In genomic region chr4:42588909-42589308, GRCh38 we compare ENCODE assay signal across 20 cellular contexts.
DNase-seq lines count a peak whose midpoint lies in the region; ATAC-seq, FAIRE-seq and TF ChIP-seq lines count a peak whose summit lies in the region.
"Had no signal": no experiment of that assay in that cellular context is flagged by ENCODE, and none has a peak within 500 bp of the region (broad histone marks: within the 10 kb centered on the region; RNA-seq: fewer than 3 reads in every experiment).

No MANE protein-coding gene starts in this region.

- 72% methylated on average over 2 of the region's 2 CpGs for whole genome bisulfite sequencing in SK-N-SH (ENCODE audit: low lambda C conversion rate)
- WGBS in K562 (ENCODE audit: insufficient coverage, low coverage, missing lambda C conversion rate), result 3% methylated on average over 2 of the region's 2 CpGs
- WGBS in heart left ventricle, 4 donors, result 93 to 98% (median 94%) methylated on average over 2 of the region's 2 CpGs

- H3K9me3 ChIP-seq in SK-N-SH, result no peaks in the 10 kb centered on the region
- no peaks in the 10 kb centered on the region for H3K9me3 ChIP-seq in Karpas-422 (ENCODE audit: low read length)
- no peaks in the 10 kb centered on the region for H3K9me3 ChIP-seq in K562 (replicated peaks; ENCODE audit: control insufficient read depth, insufficient read depth, low read depth, low read length)
- no peaks in the 10 kb centered on the region for H3K9me3 ChIP-seq in heart left ventricle
- H3K9me3 ChIP-seq: BLaER1 had no signal

- no peak for FAIRE-seq in K562 (lab: Jason Lieb, UNC)

- H3K4me3 ChIP-seq in SK-N-SH (ENCODE audit: low read depth in 2 of 2, low read length in 1 of 2) (no peak overlapping the region), Karpas-422 (ENCODE audit: low read length) (peak overlapping the region; percentile 40), K562 (no peak overlapping the region), heart left ventricle (no peak overlapping the region)
- H3K4me3 ChIP-seq: BLaER1 had no signal

- H3K4me1 ChIP-seq in SK-N-SH (ENCODE audit: control insufficient read depth in 1 of 2, insufficient read depth in 2 of 2, low read depth in 1 of 2, low read length in 1 of 2), result peaks cover 0 to 13% of the 10 kb centered on the region in 2 experiments; a peak in 2 of 4 replicates
- H3K4me1 ChIP-seq in Karpas-422 (ENCODE audit: low read length), result peaks cover 41% of the 10 kb centered on the region
- no peaks in the 10 kb centered on the region for H3K4me1 ChIP-seq in K562 (replicated peaks in 1 of 2; ENCODE audit: control insufficient read depth in 2 of 2, insufficient read depth in 2 of 2, low read length in 2 of 2)
- H3K4me1 ChIP-seq in heart left ventricle, result no peaks in the 10 kb centered on the region
- H3K4me1 ChIP-seq: BLaER1 had no signal

- DNase-seq in SK-N-SH, result peak; percentile 36
- DNase-seq in Karpas-422, result peak; percentile 65
- peak in 2 of 4 experiments; percentile 14 to 24 for DNase-seq in K562 (ENCODE audit: extremely low read depth in 1 of 4, low spot score in 3 of 4)
- DNase-seq in heart left ventricle, result no peak
- no peak for DNase-seq in ecto neural progenitor cell (ENCODE audit: low spot score)
- DNase-seq: CD8-positive, alpha-beta memory T cell; DMS 273 treated with DMSO at 0.1 percent for 48 hours; GF-D8; GOT3; MV-4-11; NCI-H1417 treated with DMSO at 0.1 percent for 48 hours; NCI-H2029; NCI-H2171; NCI-H446; NCI-H748 treated with DMSO at 0.1 percent for 48 hours had no signal

- in situ Hi-C loops in K562 (cut with MboI), result no loop called here

- H3K4me2 ChIP-seq in SK-N-SH, result no peak overlapping the region
- peak overlapping the region; percentile 58 for H3K4me2 ChIP-seq in Karpas-422 (ENCODE audit: low read depth, low read length, poor library complexity, severe bottlenecking)
- H3K4me2 ChIP-seq in K562 (ENCODE audit: insufficient read depth, low read length), result no peak overlapping the region
- H3K4me2 ChIP-seq: BLaER1 had no signal

- H4K20me1 ChIP-seq in SK-N-SH (ENCODE audit: insufficient read depth) (no peaks in the 10 kb centered on the region), Karpas-422 (ENCODE audit: insufficient read depth, low read depth, low read length) (no peaks in the 10 kb centered on the region), K562 (replicated peaks; ENCODE audit: control insufficient read depth, insufficient read depth, low read length) (no peaks in the 10 kb centered on the region)
- H4K20me1 ChIP-seq: BLaER1 had no signal

- H3K36me3 ChIP-seq in SK-N-SH (replicated peaks in 1 of 2; ENCODE audit: control insufficient read depth in 1 of 2, insufficient read depth in 2 of 2, low read length in 1 of 2) (no peaks in the 10 kb centered on the region), Karpas-422 (ENCODE audit: insufficient read depth, low read length) (no peaks in the 10 kb centered on the region; the same call in 1 of the 2 replicates), K562 (ENCODE audit: control insufficient read depth, insufficient read depth, low read length) (no peaks in the 10 kb centered on the region), heart left ventricle (peaks cover 0 to 22% (median 9%) of the 10 kb centered on the region in 9 donors)

- ATAC-seq in SK-N-SH treated with all-trans-retinoic acid at 6 μM for 48 hours (no peak), K562 (peak; percentile 60; the same call in 1 of the 3 replicates), heart left ventricle (no peak), HG03095 (IDR thresholded peaks at IDR 0.05; ENCODE audit: unreplicated experiment) (no peak), HG03460 (IDR thresholded peaks at IDR 0.05; ENCODE audit: unreplicated experiment) (no peak)
- ATAC-seq: Panc1 had no signal

- H3K9ac ChIP-seq in SK-N-SH, result no peak overlapping the region
- peak overlapping the region; percentile 46 for H3K9ac ChIP-seq in Karpas-422 (ENCODE audit: low read length)
- H3K9ac ChIP-seq in K562 (ENCODE audit: insufficient read depth in 1 of 2, low read depth in 2 of 2, low read length in 2 of 2), result no peak overlapping the region
- H3K9ac ChIP-seq: BLaER1 had no signal

- intact Hi-C loops in K562 (cut with micrococcal nuclease) (no loop called here), heart left ventricle (cut with DNase I) (no loop called here)

- H3K27me3 ChIP-seq in SK-N-SH (ENCODE audit: insufficient read depth) (no peaks in the 10 kb centered on the region), Karpas-422 (ENCODE audit: low read length) (no peaks in the 10 kb centered on the region), K562 (ENCODE audit: control insufficient read depth in 2 of 2, insufficient read depth in 2 of 2, low read length in 2 of 2) (no peaks in the 10 kb centered on the region), heart left ventricle (no peaks in the 10 kb centered on the region)
- H3K27me3 ChIP-seq: BLaER1 had no signal

- no TSS peak for BruUV-seq in K562 (replicated peaks; lab: Mats Ljungman, UMichigan)

- H2AFZ ChIP-seq in SK-N-SH (ENCODE audit: low read depth), result no peak overlapping the region
- no peak overlapping the region for H2AFZ ChIP-seq in Karpas-422 (ENCODE audit: low read length)
- no peak overlapping the region for H2AFZ ChIP-seq in K562 (ENCODE audit: low read depth, low read length)

- POLR2A ChIA-PET in SK-N-SH (lab: Yijun Ruan, JAX) (no interaction called here), K562 (lab: Yijun Ruan, JAX) (no interaction called here)

- H3K9me1 ChIP-seq in K562 (ENCODE audit: control insufficient read depth, insufficient read depth, low read length), result no peaks in the 10 kb centered on the region

- CTCF ChIA-PET in SK-N-SH (lab: Yijun Ruan, JAX), result interaction anchor here (1.1 to 1.5 kb wide), 2 partner anchors 9 to 20 kb away, joined by 3 to 4 read pairs; no protein-coding TSS in a partner anchor
- CTCF ChIA-PET in K562 (lab: Yijun Ruan, JAX; ENCODE audit: low intra/inter-chr PET ratio), result no interaction called here

- H3K27ac ChIP-seq in SK-N-SH (ENCODE audit: low read depth in 2 of 2, low read length in 1 of 2) (peak overlapping the region in 1 of 2 experiments; percentile 68; a peak in 2 of 4 replicates), Karpas-422 (ENCODE audit: low read length) (peak overlapping the region; percentile 85), K562 (ENCODE audit: extremely low read depth, low read depth, low read length) (no peak overlapping the region), heart left ventricle (no peak overlapping the region)
- H3K27ac ChIP-seq: BLaER1 had no signal

- TF ChIP-seq POLR2A in K562 (conservative IDR thresholded peaks at IDR 0.05), result no peak
- TF ChIP-seq POLR2A in heart left ventricle (IDR thresholded peaks at IDR 0.05), result no peak

- TF ChIP-seq RAD21 in SK-N-SH (IDR thresholded peaks at IDR 0.05; ENCODE audit: low read length) (no peak), K562 (CRISPR knock-in tag; conservative IDR thresholded peaks at IDR 0.05 in 1 of 2, IDR thresholded peaks at IDR 0.05 in 1 of 2) (no peak)

- no peaks in the 10 kb centered on the region for H3K9me2 ChIP-seq in SK-N-SH
- no peaks in the 10 kb centered on the region for H3K9me2 ChIP-seq in Karpas-422 (replicated peaks; ENCODE audit: insufficient read depth, low read length)

- H3K79me2 ChIP-seq in SK-N-SH (ENCODE audit: insufficient read depth) (no peaks in the 10 kb centered on the region), Karpas-422 (ENCODE audit: low read length) (peaks cover 8% of the 10 kb centered on the region; the same call in 1 of the 2 replicates), K562 (ENCODE audit: control insufficient read depth, insufficient read depth, low read length) (no peaks in the 10 kb centered on the region)

- H3F3A ChIP-seq in SK-N-SH (replicated peaks; ENCODE audit: insufficient read depth), result no peaks in the 10 kb centered on the region

- peak in 1 of 2 experiments; percentile 44; a peak in 1 of 4 replicates for TF ChIP-seq EP300 in SK-N-SH (IDR thresholded peaks at IDR 0.05; ENCODE audit: borderline replicate concordance in 1 of 2, low read depth in 1 of 2, low read length in 1 of 2)
- no peak for TF ChIP-seq EP300 in K562 (IDR thresholded peaks at IDR 0.05; ENCODE audit: low read length)

- TF ChIP-seq CTCF in SK-N-SH (IDR thresholded peaks at IDR 0.05), result no peak
- no peak for TF ChIP-seq CTCF in K562 (IDR thresholded peaks at IDR 0.05 in 2 of 3, conservative IDR thresholded peaks at IDR 0.05 in 1 of 3; ENCODE audit: insufficient read depth in 2 of 3, low read depth in 1 of 3, low read length in 3 of 3)
- no peak for TF ChIP-seq CTCF in heart left ventricle (IDR thresholded peaks at IDR 0.05)

TF ChIP-seq in SK-N-SH, 30 proteins besides CTCF, POLR2A, EP300 and RAD21 (continues in another document):
- TF ChIP-seq MXI1 (IDR thresholded peaks at IDR 0.05; ENCODE audit: low read depth, low read length), result no peak
- TF ChIP-seq TCF12 (IDR thresholded peaks at IDR 0.05), result no peak
- no peak for TF ChIP-seq FOXJ3 (CRISPR knock-in tag; IDR thresholded peaks at IDR 0.05)
- TF ChIP-seq SMC3 (IDR thresholded peaks at IDR 0.05; ENCODE audit: low read depth, low read length), result no peak
- no peak for TF ChIP-seq TEAD4 (IDR thresholded peaks at IDR 0.05; ENCODE audit: borderline replicate concordance, insufficient read depth)
- TF ChIP-seq MEF2A (IDR thresholded peaks at IDR 0.05; ENCODE audit: borderline replicate concordance, low read depth), result no peak
- TF ChIP-seq ELF1 (IDR thresholded peaks at IDR 0.05), result no peak

TF ChIP-seq in SK-N-SH treated with all-trans-retinoic acid at 6 μM for 48 hours, 23 proteins besides CTCF, POLR2A, EP300 and RAD21 (continues in another document):
- TF ChIP-seq TCF4 (CRISPR knock-in tag; IDR thresholded peaks at IDR 0.05; ENCODE audit: borderline replicate concordance), result no peak
- TF ChIP-seq ZFP3 (CRISPR knock-in tag; IDR thresholded peaks at IDR 0.05), result no peak
- TF ChIP-seq ZC3H10 (CRISPR knock-in tag; IDR thresholded peaks at IDR 0.05), result no peak
- TF ChIP-seq OSR1 (CRISPR knock-in tag; IDR thresholded peaks at IDR 0.05), result no peak

TF ChIP-seq in K562, 482 proteins besides CTCF, POLR2A, EP300 and RAD21 (continues in another document):
- 0 out of 2 replicates have a peak, but pooled peaks have one; percentile 27 for TF ChIP-seq ARID1B (IDR thresholded peaks at IDR 0.05)
- TF ChIP-seq PHF21A (IDR thresholded peaks at IDR 0.05; ENCODE audit: borderline replicate concordance, low read depth), result no peak
- TF ChIP-seq, protein P1, sequence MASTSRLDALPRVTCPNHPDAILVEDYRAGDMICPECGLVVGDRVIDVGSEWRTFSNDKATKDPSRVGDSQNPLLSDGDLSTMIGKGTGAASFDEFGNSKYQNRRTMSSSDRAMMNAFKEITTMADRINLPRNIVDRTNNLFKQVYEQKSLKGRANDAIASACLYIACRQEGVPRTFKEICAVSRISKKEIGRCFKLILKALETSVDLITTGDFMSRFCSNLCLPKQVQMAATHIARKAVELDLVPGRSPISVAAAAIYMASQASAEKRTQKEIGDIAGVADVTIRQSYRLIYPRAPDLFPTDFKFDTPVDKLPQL (IDR thresholded peaks at IDR 0.05; ENCODE audit: extremely low read depth, insufficient read length), result no peak
- peak; percentile 43; the same call in 1 of the 2 replicates for TF ChIP-seq TAL1 (IDR thresholded peaks at IDR 0.05)
- TF ChIP-seq CBFA2T3 (IDR thresholded peaks at IDR 0.05), result peak; percentile 63

Comparison
In these comparisons a context has a peak if more than half of its experiments do, and no peak if none do; other contexts are left out.
1. DNase-seq: peak in SK-N-SH (single experiment) and Karpas-422 (single experiment); none in heart left ventricle (0 of 5) and ecto neural progenitor cell (single experiment).